In the genomic region with DNA sequence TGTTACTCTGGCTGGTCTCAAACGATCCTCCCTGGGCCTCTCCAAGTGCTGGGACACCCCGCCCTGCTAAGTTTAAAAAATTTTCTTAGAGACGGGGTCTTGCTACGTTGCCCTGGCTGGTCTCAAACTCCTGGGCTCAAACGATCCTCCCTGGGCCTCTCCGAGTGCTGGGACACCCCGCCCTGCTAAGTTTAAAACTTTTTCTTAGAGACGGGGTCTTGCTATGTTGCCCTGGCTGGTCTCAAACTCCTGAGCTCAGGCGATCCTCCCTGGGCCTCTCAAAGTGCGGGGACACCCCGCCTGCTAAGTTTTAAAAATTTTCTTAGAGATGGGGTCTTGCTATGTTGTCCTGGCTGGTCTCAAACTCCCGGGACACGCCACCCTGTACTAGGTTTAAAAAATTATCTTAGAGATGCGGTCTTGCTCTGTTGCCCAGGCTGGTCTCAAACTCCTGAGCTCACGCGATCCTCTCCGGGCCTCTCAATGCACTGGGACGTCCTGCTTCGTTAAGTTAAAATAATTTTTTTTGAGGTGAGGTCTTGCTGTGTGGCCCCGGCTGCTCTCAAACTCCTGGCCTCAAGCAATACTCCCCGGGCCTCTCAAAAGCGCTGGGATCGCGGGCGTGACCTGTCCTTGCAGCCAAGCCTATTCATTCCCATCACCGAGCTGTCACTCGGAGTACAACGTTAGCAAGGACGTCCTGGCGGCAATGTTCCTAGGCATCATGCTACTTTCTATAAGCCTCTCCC, we compare ENCODE assay signal across 8 cellular contexts. TPM values are rescaled to one million over a fixed set of nuclear protein-coding genes. Genes with fewer than 3 reads are reported as not detected.
A peak's percentile ranks its signal among the peaks of the same experiment; 100 is the strongest.
DNase-seq lines count a peak whose midpoint lies in the region; ATAC-seq and TF ChIP-seq lines count a peak whose summit lies in the region.

No MANE protein-coding gene starts in this region.

- no peak for ATAC-seq in effector memory CD8-positive, alpha-beta T cell (replicated peaks)
- ATAC-seq in natural killer cell (no peak), HG03159 (IDR thresholded peaks at IDR 0.05; ENCODE audit: unreplicated experiment) (no peak), GM21786 (IDR thresholded peaks at IDR 0.05; ENCODE audit: unreplicated experiment) (no peak), GM18517 (IDR thresholded peaks at IDR 0.05; ENCODE audit: unreplicated experiment) (no peak)

- peak overlapping the region; percentile 98 for H3K9ac ChIP-seq in OCI-LY1 (ENCODE audit: low read length)

- peaks cover 70% of the 10 kb centered on the region for H3K36me3 Mint-ChIP-seq in effector memory CD8-positive, alpha-beta T cell (ENCODE audit: insufficient read depth)
- no peaks in the 10 kb centered on the region for H3K36me3 Mint-ChIP-seq in natural killer cell

- no peak for TF ChIP-seq CTCF in AG10803 (conservative IDR thresholded peaks at IDR 0.05; ENCODE audit: low read length)
- no peak for TF ChIP-seq CTCF in OCI-LY1 (IDR thresholded peaks at IDR 0.05; ENCODE audit: low read length)
- no peak for TF ChIP-seq CTCF in natural killer cell (IDR thresholded peaks at IDR 0.05)

- no peaks in the 10 kb centered on the region for H3K9me2 ChIP-seq in OCI-LY1 (ENCODE audit: low read depth, low read length)

- peaks cover 73% of the 10 kb centered on the region for H3K36me3 ChIP-seq in OCI-LY1 (ENCODE audit: insufficient read depth, low read length)

- no peaks in the 10 kb centered on the region for H3K27me3 ChIP-seq in OCI-LY1 (ENCODE audit: insufficient read depth, low read length)

- intact Hi-C loops in natural killer cell (cut with micrococcal nuclease), result loop anchor here (5.0 kb wide), 2 partner anchors 202 to 267 kb away; a partner anchor contains a TSS

- H3F3A ChIP-seq in OCI-LY1 (ENCODE audit: insufficient read depth, low read length), result no peaks in the 10 kb centered on the region

- no peaks in the 10 kb centered on the region for H4K20me1 ChIP-seq in OCI-LY1 (ENCODE audit: insufficient read depth, low read length)

- peak overlapping the region; percentile 93 to 94 for H3K4me3 Mint-ChIP-seq in effector memory CD8-positive, alpha-beta T cell
- peak overlapping the region; percentile 92 for H3K4me3 Mint-ChIP-seq in natural killer cell

- H3K4me1 Mint-ChIP-seq in effector memory CD8-positive, alpha-beta T cell (ENCODE audit: low read depth in 2 of 2), result peaks cover 35 to 56% of the 10 kb centered on the region in 2 donors
- peaks cover 37 to 56% of the 10 kb centered on the region in 2 donors for H3K4me1 Mint-ChIP-seq in natural killer cell

- H3K79me2 ChIP-seq in OCI-LY1 (ENCODE audit: insufficient read depth, low read length), result peaks cover 32% of the 10 kb centered on the region

- H3K27me3 Mint-ChIP-seq in effector memory CD8-positive, alpha-beta T cell, result no peaks in the 10 kb centered on the region
- no peaks in the 10 kb centered on the region for H3K27me3 Mint-ChIP-seq in natural killer cell (ENCODE audit: low read depth in 2 of 2)

- DNase-seq in AG10803 (ENCODE audit: low read depth) (no peak), natural killer cell (no peak), inferior parietal cortex (ENCODE audit: extremely low spot score) (no peak)
- no peak for DNase-seq in effector memory CD8-positive, alpha-beta T cell

- no peak overlapping the region for H2AFZ ChIP-seq in OCI-LY1 (ENCODE audit: low read length)

- H3K9me3 Mint-ChIP-seq in effector memory CD8-positive, alpha-beta T cell, result no peaks in the 10 kb centered on the region
- no peaks in the 10 kb centered on the region for H3K9me3 Mint-ChIP-seq in natural killer cell

- H3K4me3 ChIP-seq in AG10803 (ENCODE audit: low read length), result peak overlapping the region; percentile 100
- peak overlapping the region; percentile 98 for H3K4me3 ChIP-seq in OCI-LY1 (ENCODE audit: low read depth, low read length, poor library complexity, severe bottlenecking)

- peak overlapping the region; percentile 91 to 94 for H3K27ac Mint-ChIP-seq in effector memory CD8-positive, alpha-beta T cell
- peak overlapping the region; percentile 85 to 94 for H3K27ac Mint-ChIP-seq in natural killer cell

- H3K27ac ChIP-seq in OCI-LY1 (ENCODE audit: low read depth, low read length, poor library complexity, severe bottlenecking), result peak overlapping the region; percentile 43

- H3K9me3 ChIP-seq in OCI-LY1 (ENCODE audit: low read length), result no peaks in the 10 kb centered on the region

- peaks cover 38% of the 10 kb centered on the region for H3K4me1 ChIP-seq in OCI-LY1 (ENCODE audit: insufficient read depth, low read length, severe bottlenecking)

- H3K4me2 ChIP-seq in OCI-LY1 (ENCODE audit: low read length), result peak overlapping the region; percentile 93

RNA-seq across cellular contexts. Expression of a gene that starts 1.1 kb away (rescaled TPM):
- 100 to 1,000 TPM; 157 to 197 (median 178) TPM for total RNA-seq in natural killer cell

RNA-seq across cellular contexts. Expression of a gene that starts 54.2 kb away (rescaled TPM):
- 10 to 100 TPM in 1 of 3 donors, 1 to 10 TPM in 2; 3.3 to 97.9 (median 4.4) TPM for total RNA-seq in natural killer cell
